ENCODE assay signal across 9 cellular contexts in genomic region chr9:107874591-107875374, GRCh38.
DNase-seq lines count a peak whose midpoint lies in the region; ATAC-seq and TF ChIP-seq lines count a peak whose summit lies in the region.
"Had no signal": no experiment of that assay in that cellular context is flagged by ENCODE, and none has a peak within 500 bp of the region (broad histone marks: within the 10 kb centered on the region; RNA-seq: fewer than 3 reads in every experiment).

No MANE protein-coding gene starts in this region.

- H3K36me3 ChIP-seq in HAP-1 (replicated peaks) = no peaks in the 10 kb centered on the region

- no peaks in the 10 kb centered on the region for H3K27me3 ChIP-seq in HAP-1 (ENCODE audit: low read depth)

- H3K9me3 ChIP-seq in HAP-1 = no peaks in the 10 kb centered on the region

- H3K4me3 ChIP-seq in GM12864 (ENCODE audit: low read depth, low read length) (no peak overlapping the region), HAP-1 (no peak overlapping the region)

- DNase-seq in GM12864 (ENCODE audit: low read depth) = peak; percentile 33
- peak; percentile 41 for DNase-seq in SKM-1 (lab: John Stamatoyannopoulos, UW; ENCODE audit: unreplicated experiment)
- no peak for DNase-seq in NCI-H2081 (lab: John Stamatoyannopoulos, UW)
- DNase-seq in HAP-1 (ENCODE audit: low spot score in 2 of 2) = no peak
- DNase-seq in DMS 273 treated with DMSO at 0.1 percent for 48 hours (lab: John Stamatoyannopoulos, UW) = no peak
- no peak for DNase-seq in A172 (ENCODE audit: low spot score)
- DNase-seq: AML-193 had no signal

- no peaks in the 10 kb centered on the region for H3K4me1 ChIP-seq in HAP-1

- ATAC-seq in GM21367 (IDR thresholded peaks at IDR 0.05; ENCODE audit: unreplicated experiment) (peak; percentile 74), HG03135 (IDR thresholded peaks at IDR 0.05; ENCODE audit: unreplicated experiment) (peak; percentile 74)

- no peak for TF ChIP-seq CTCF in GM12864 (IDR thresholded peaks at IDR 0.05; ENCODE audit: low read depth, low read length, missing control alignments)

- in situ Hi-C loops in HAP-1 (cut with MboI; ENCODE audit: low sequenced_read_pairs) = no loop called here

Comparison
In these comparisons a context has a peak if more than half of its experiments do, and no peak if none do; other contexts are left out.
1. DNase-seq: peak in GM12864 (single experiment) and SKM-1 (single experiment); none in NCI-H2081 (0 of 2), HAP-1 (0 of 2), DMS 273 treated with DMSO at 0.1 percent for 48 hours (single experiment) and A172 (single experiment).